Comparison of ENCODE assay signal across 12 cellular contexts in the genomic region with DNA sequence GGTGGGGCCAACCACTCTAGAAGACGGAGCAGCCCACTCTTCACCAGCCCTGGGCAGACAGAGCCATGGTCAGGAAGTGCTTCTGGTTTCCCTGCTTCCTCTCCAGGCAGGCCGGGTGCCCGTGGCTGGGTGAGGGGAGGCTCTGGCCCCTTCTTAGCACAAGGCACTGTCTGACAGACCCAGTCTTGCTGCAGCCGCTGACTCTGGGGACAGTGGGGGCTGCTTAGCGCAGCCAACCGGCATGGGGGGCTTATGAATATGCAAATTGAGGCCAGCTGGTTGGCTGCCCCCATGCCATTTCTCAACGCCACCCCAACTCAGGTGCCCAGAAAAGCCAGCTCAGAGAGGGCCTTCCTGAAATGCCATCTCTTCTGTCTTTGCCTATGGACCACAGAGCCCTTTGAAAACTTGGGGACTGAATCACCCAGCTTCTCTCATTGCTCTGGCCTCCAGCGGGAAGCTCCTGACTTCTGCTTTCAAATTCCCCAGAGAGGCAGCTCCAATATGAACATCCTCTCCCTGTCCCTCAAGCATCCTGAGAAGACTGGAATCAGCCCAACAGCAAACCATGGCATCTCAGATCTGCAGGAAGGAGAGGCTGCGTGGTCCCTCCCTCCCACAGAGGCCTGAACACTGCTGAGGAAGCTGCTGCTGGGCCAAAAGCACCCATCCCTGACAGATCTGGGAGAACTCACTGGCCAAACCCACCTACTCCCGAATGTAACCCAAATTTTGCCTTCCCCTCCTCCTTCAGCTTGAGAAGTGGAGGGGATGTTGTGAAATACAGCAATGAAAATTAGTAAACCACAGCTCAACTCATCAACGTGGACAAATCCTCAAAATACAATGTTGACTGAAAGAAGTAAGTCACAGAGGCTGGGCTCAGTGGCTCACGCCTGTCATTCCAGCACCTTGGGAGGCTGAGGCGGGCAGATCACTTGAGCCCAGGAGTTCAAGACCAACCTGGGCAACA. TPM values are rescaled to one million over a fixed set of nuclear protein-coding genes. Genes with fewer than 3 reads are reported as not detected.
DNase-seq lines count a peak whose midpoint lies in the region; ATAC-seq and TF ChIP-seq lines count a peak whose summit lies in the region.
"Had no signal": no experiment of that assay in that cellular context is flagged by ENCODE, and none has a peak within 500 bp of the region (broad histone marks: within the 10 kb centered on the region; RNA-seq: fewer than 3 reads in every experiment).

A gene with protein sequence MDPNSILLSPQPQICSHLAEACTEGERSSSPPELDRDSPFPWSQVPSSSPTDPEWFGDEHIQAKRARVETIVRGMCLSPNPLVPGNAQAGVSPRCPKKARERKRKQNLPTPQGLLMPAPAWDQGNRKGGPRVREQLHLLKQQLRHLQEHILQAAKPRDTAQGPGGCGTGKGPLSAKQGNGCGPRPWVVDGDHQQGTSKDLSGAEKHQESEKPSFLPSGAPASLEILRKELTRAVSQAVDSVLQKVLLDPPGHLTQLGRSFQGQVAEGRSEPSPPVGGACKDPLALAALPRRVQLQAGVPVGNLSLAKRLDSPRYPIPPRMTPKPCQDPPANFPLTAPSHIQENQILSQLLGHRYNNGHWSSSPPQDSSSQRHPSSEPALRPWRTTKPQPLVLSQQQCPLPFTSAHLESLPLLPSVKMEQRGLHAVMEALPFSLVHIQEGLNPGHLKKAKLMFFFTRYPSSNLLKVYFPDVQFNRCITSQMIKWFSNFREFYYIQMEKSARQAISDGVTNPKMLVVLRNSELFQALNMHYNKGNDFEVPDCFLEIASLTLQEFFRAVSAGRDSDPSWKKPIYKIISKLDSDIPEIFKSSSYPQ (minus strand): TSS at position 205 of the 973 bp plus-strand sequence. CDS start 12,311 bp downstream, outside the sequence.

- H3K27me3 ChIP-seq in H9 (ENCODE audit: insufficient read depth, low read length) (no peaks in the 10 kb centered on the region), spleen (replicated peaks in 1 of 7) (no peaks in the 10 kb centered on the region)

- H3K9me3 ChIP-seq in H9 (ENCODE audit: control insufficient read depth, low read depth, low read length) (no peaks in the 10 kb centered on the region), spleen (no peaks in the 10 kb centered on the region)

- intact Hi-C loops in spleen (cut with DNase I; ENCODE audit: low total_unique reads) = no loop called here

- H4K20me1 ChIP-seq in H9 (ENCODE audit: control insufficient read depth, insufficient read depth, insufficient read length) = no peaks in the 10 kb centered on the region

- CTCF ChIA-PET in RWPE1 (lab: Yijun Ruan, JAX) = interaction anchor here (0.5 to 2.0 kb wide), 4 partner anchors 15 to 267 kb away, joined by 3 to 10 read pairs (median 3); a partner anchor contains a TSS

- TF ChIP-seq CTCF in H9 (conservative IDR thresholded peaks at IDR 0.05) (no peak), spleen (IDR thresholded peaks at IDR 0.05 in 8 of 11, conservative IDR thresholded peaks at IDR 0.05 in 3 of 11) (no peak), RWPE1 (conservative IDR thresholded peaks at IDR 0.05; ENCODE audit: low read depth) (no peak)

- no peak within 1 kb of the TSS for H3K4me3 Mint-ChIP-seq in H9
- peak within 1 kb of the TSS; percentile 23 for H3K4me3 Mint-ChIP-seq in T-helper 2 cell treated with Interferon-gamma antibody and Interleukin-4, amounts not matched to agents 5 μg/mL and 100 μg/mL, for 36 hours
- H3K4me3 Mint-ChIP-seq in activated naive CD8-positive, alpha-beta T cell treated with anti-CD3 and anti-CD28 coated beads, Interleukin-2, amount 50 U/mL, for 24 hours = peak within 1 kb of the TSS; percentile 34

- H2BK20ac ChIP-seq in H9 (ENCODE audit: low read depth, low read length, poor library complexity, severe bottlenecking) = no peak within 1 kb of the TSS

- DNase-seq in H9 (no peak), spleen (peak; percentile 78), DMS 273 (lab: John Stamatoyannopoulos, UW; ENCODE audit: unreplicated experiment) (no peak), RWPE1 (ENCODE audit: low spot score) (no peak)
- no peak for DNase-seq in T-helper 2 cell treated with Interferon-gamma antibody and Interleukin-4, amounts not matched to agents 5 μg/mL and 100 μg/mL, for 36 hours (ENCODE audit: low spot score)
- DNase-seq in activated naive CD8-positive, alpha-beta T cell treated with anti-CD3 and anti-CD28 coated beads, Interleukin-2, amount 50 U/mL, for 24 hours = peak; percentile 40
- DNase-seq: mesenchymal stem cell, NCI-H510A treated with DMSO at 0.1 percent for 48 hours had no signal

- no peak within 1 kb of the TSS for H3K9ac ChIP-seq in H9 (ENCODE audit: extremely low read depth, insufficient read length, low read length)

- H4K8ac ChIP-seq in H9 (replicated peaks; ENCODE audit: insufficient read length, low read depth, low read length) = no peak within 1 kb of the TSS

- H3K36me3 Mint-ChIP-seq in H9 (ENCODE audit: insufficient read depth in 1 of 3, low read depth in 3 of 3) = no peaks in the 10 kb centered on the region; a peak in 1 of 7 replicates
- H3K36me3 Mint-ChIP-seq in T-helper 2 cell treated with Interferon-gamma antibody and Interleukin-4, amounts not matched to agents 5 μg/mL and 100 μg/mL, for 36 hours (ENCODE audit: low read depth) = no peaks in the 10 kb centered on the region
- no peaks in the 10 kb centered on the region for H3K36me3 Mint-ChIP-seq in activated naive CD8-positive, alpha-beta T cell treated with anti-CD3 and anti-CD28 coated beads, Interleukin-2, amount 50 U/mL, for 24 hours (ENCODE audit: low read depth)

- H3K9me3 Mint-ChIP-seq in H9 = no peaks in the 10 kb centered on the region
- H3K9me3 Mint-ChIP-seq in T-helper 2 cell treated with Interferon-gamma antibody and Interleukin-4, amounts not matched to agents 5 μg/mL and 100 μg/mL, for 36 hours = no peaks in the 10 kb centered on the region
- no peaks in the 10 kb centered on the region for H3K9me3 Mint-ChIP-seq in activated naive CD8-positive, alpha-beta T cell treated with anti-CD3 and anti-CD28 coated beads, Interleukin-2, amount 50 U/mL, for 24 hours

- peak within 1 kb of the TSS; percentile 50 for H2AFZ ChIP-seq in H9 (ENCODE audit: low read length)

- H3K27ac ChIP-seq in H9 (ENCODE audit: insufficient read length, low read depth, low read length) (no peak within 1 kb of the TSS), spleen (peak within 1 kb of the TSS in 3 of 8 donors; percentile 19 to 55 (median 30)), RWPE1 (no peak within 1 kb of the TSS)

- no peak within 1 kb of the TSS for H3T11ph ChIP-seq in H9 (ENCODE audit: low read length)

- no peak within 1 kb of the TSS for H2BK120ac ChIP-seq in H9 (ENCODE audit: low read depth, low read length, poor library complexity, severe bottlenecking)

- H3K18ac ChIP-seq in H9 (ENCODE audit: insufficient read length, low read depth, low read length) = no peak within 1 kb of the TSS

- H3K23ac ChIP-seq in H9 (ENCODE audit: insufficient read length, low read depth, low read length) = no peak within 1 kb of the TSS

- TF ChIP-seq POLR2A in spleen (IDR thresholded peaks at IDR 0.05) = no peak

- no peaks in the 10 kb centered on the region for H3K27me3 Mint-ChIP-seq in H9 (ENCODE audit: low read depth)
- H3K27me3 Mint-ChIP-seq in T-helper 2 cell treated with Interferon-gamma antibody and Interleukin-4, amounts not matched to agents 5 μg/mL and 100 μg/mL, for 36 hours (ENCODE audit: low read depth) = no peaks in the 10 kb centered on the region
- no peaks in the 10 kb centered on the region for H3K27me3 Mint-ChIP-seq in activated naive CD8-positive, alpha-beta T cell treated with anti-CD3 and anti-CD28 coated beads, Interleukin-2, amount 50 U/mL, for 24 hours

- H4K5ac ChIP-seq in H9 (ENCODE audit: insufficient read length, low read depth, low read length) = no peak within 1 kb of the TSS

- H3K27ac Mint-ChIP-seq in H9 = peak within 1 kb of the TSS; percentile 28 to 56 (median 49); a peak in 2 of 7 replicates
- peak within 1 kb of the TSS; percentile 27 for H3K27ac Mint-ChIP-seq in T-helper 2 cell treated with Interferon-gamma antibody and Interleukin-4, amounts not matched to agents 5 μg/mL and 100 μg/mL, for 36 hours
- H3K27ac Mint-ChIP-seq in activated naive CD8-positive, alpha-beta T cell treated with anti-CD3 and anti-CD28 coated beads, Interleukin-2, amount 50 U/mL, for 24 hours = peak within 1 kb of the TSS; percentile 72

- peak within 1 kb of the TSS in 2 of 8 donors; percentile 2 to 49 for H3K4me3 ChIP-seq in spleen

- ATAC-seq in activated naive CD8-positive, alpha-beta T cell treated with anti-CD3 and anti-CD28 coated beads, Interleukin-2, amount 50 U/mL, for 24 hours = peak; percentile 60
- ATAC-seq in GM19397 (IDR thresholded peaks at IDR 0.05; ENCODE audit: unreplicated experiment) = no peak
- ATAC-seq in GM19324 (IDR thresholded peaks at IDR 0.05; ENCODE audit: low FRiP score, unreplicated experiment) = no peak

- H2BK12ac ChIP-seq in H9 (ENCODE audit: insufficient read length, low read depth, low read length) = no peak within 1 kb of the TSS

- no peak within 1 kb of the TSS for H3K56ac ChIP-seq in H9 (ENCODE audit: insufficient read length, low read depth, low read length)

- no peaks in the 10 kb centered on the region for H3K23me2 ChIP-seq in H9 (ENCODE audit: insufficient read length, low read depth, low read length, poor library complexity, severe bottlenecking)

- H3K4me1 ChIP-seq in H9 (ENCODE audit: insufficient read depth, low read length) = no peaks in the 10 kb centered on the region
- peaks cover 4 to 28% (median 21%) of the 10 kb centered on the region in 6 donors for H3K4me1 ChIP-seq in spleen

- H3K4ac ChIP-seq in H9 (ENCODE audit: low read depth, low read length) = no peak within 1 kb of the TSS

- POLR2A ChIA-PET in RWPE1 (lab: Yijun Ruan, JAX; ENCODE audit: low non-redundant PET) = no interaction called here

- H2AK5ac ChIP-seq in H9 (ENCODE audit: insufficient read length, low read length) = no peak within 1 kb of the TSS

- no peak within 1 kb of the TSS for H4K91ac ChIP-seq in H9 (ENCODE audit: insufficient read length, low read depth, low read length)

- no peak within 1 kb of the TSS for H3K4me2 ChIP-seq in H9 (ENCODE audit: insufficient read depth, insufficient read length, low read length)

- no peaks in the 10 kb centered on the region for H3K79me2 ChIP-seq in H9 (ENCODE audit: insufficient read depth, low read length)

- no CpG with 5 or more reads among the region's 13 CpGs for whole genome bisulfite sequencing in H9 (ENCODE audit: extremely low coverage, insufficient read length, low lambda C conversion rate)
- WGBS in spleen, 5 donors = 21 to 33% (median 30%) methylated on average over 12 to 13 of the region's 13 CpGs

- H2BK15ac ChIP-seq in H9 (ENCODE audit: low read depth, low read length) = no peak within 1 kb of the TSS

- no peaks in the 10 kb centered on the region for H3K36me3 ChIP-seq in spleen

- H3K4me1 Mint-ChIP-seq in H9 = peaks cover 15 to 24% of the 10 kb centered on the region in 2 experiments
- peaks cover 24% of the 10 kb centered on the region for H3K4me1 Mint-ChIP-seq in T-helper 2 cell treated with Interferon-gamma antibody and Interleukin-4, amounts not matched to agents 5 μg/mL and 100 μg/mL, for 36 hours (ENCODE audit: low read depth)
- H3K4me1 Mint-ChIP-seq in activated naive CD8-positive, alpha-beta T cell treated with anti-CD3 and anti-CD28 coated beads, Interleukin-2, amount 50 U/mL, for 24 hours = peaks cover 39% of the 10 kb centered on the region

- no peak within 1 kb of the TSS for H2BK5ac ChIP-seq in H9 (ENCODE audit: insufficient read length, low read length)

- H3K14ac ChIP-seq in H9 (ENCODE audit: insufficient read depth, low read length) = no peak within 1 kb of the TSS

- no peaks in the 10 kb centered on the region for H3K79me1 ChIP-seq in H9 (ENCODE audit: insufficient read depth, low read depth, low read length, poor library complexity, severe bottlenecking)

RNA-seq across cellular contexts. Expression of the gene that starts here (rescaled TPM):
- total RNA-seq in H9 (2021) (not detected in 2 replicates), spleen (under 1 TPM in 2 of 7 donors, not detected in 5; 0.41 to 0.43 TPM)
- under 1 TPM in 2 of 3 donors, not detected in 1; 0.06 to 0.09 TPM for polyA plus RNA-seq in spleen
- total RNA-seq: epithelial cell of proximal tubule, H4 had no signal

Comparison
In these comparisons a context has a peak if more than half of its experiments do, and no peak if none do; other contexts are left out.
1. Peak in DNase-seq in spleen; RNA of the gene not detected or under 1 TPM.
2. H3K4me3 Mint-ChIP-seq: peak in T-helper 2 cell treated with Interferon-gamma antibody and Interleukin-4, amounts not matched to agents 5 μg/mL and 100 μg/mL, for 36 hours (single experiment) and activated naive CD8-positive, alpha-beta T cell treated with anti-CD3 and anti-CD28 coated beads, Interleukin-2, amount 50 U/mL, for 24 hours (single experiment); none in H9 (0 of 2).
3. Peak in every context shown above with its lines, with median percentiles within 50 percentile points of each other: H3K27ac Mint-ChIP-seq.